ENCODE assay signal across 1 cellular context in genomic region chr1:31198150-31198549, GRCh38.
TF ChIP-seq lines count a peak whose summit lies in the region.

No MANE protein-coding gene starts in this region.

TF ChIP-seq in GM23338, 12 proteins besides CTCF, POLR2A, EP300 and RAD21 (continued from another document):
- no peak for TF ChIP-seq ETS1 (IDR thresholded peaks at IDR 0.05)
- TF ChIP-seq ZNF331 (CRISPR knock-in tag; IDR thresholded peaks at IDR 0.05; ENCODE audit: low read depth), result no peak
- no peak for TF ChIP-seq EZH2phosphoT487 (IDR thresholded peaks at IDR 0.05; ENCODE audit: unreplicated experiment)
- TF ChIP-seq NANOG (IDR thresholded peaks at IDR 0.05; ENCODE audit: borderline replicate concordance), result no peak
